ENCODE assay signal across 9 cellular contexts in the genomic region with DNA sequence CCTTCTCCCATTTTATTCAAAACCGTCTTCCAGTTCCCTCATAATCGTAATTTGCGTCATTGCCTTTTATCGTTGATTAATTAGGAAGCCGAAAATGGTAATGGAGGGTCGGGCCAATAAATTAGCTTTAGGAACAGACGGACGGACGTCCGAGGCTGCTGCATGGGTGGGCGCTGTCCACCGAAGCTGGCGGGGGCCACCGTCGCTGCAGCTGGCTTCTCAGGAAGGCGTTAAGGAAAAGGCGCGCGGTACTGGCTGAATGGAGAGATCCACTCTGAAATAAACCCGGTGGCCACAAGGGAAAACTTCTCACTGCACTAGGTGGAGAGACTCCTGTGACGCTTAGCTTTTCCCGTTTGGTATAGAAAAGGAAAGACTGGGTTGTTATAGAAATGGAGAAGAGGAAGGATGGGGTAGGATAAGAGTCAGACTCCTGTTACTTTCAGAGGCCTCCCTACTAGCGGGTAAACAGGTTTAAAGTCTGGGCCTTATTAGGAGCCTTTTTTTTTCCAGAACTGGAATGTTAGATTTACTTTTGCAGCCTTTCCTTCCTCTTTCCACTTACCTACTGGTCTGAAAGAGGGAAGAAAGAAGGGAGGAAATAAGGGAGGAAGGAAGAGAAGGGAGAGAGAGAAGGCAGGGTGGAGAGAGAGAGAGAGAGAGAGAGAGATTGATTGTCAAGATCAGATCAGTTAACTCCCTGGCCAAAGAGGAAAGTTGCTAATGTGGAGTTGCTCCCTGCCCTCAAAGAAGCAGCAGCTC. TPM values are rescaled to one million over a fixed set of nuclear protein-coding genes. Genes with fewer than 3 reads are reported as not detected.
DNase-seq lines count a peak whose midpoint lies in the region; ATAC-seq and TF ChIP-seq lines count a peak whose summit lies in the region.
"Had no signal": no experiment of that assay in that cellular context is flagged by ENCODE, and none has a peak within 500 bp of the region (broad histone marks: within the 10 kb centered on the region; RNA-seq: fewer than 3 reads in every experiment).

No MANE protein-coding gene starts in this region.

- BruUV-seq in MCF 10A (replicated peaks; lab: Mats Ljungman, UMichigan): no TSS peak

- H3K36me3 Mint-ChIP-seq in MCF 10A (ENCODE audit: insufficient read depth, unreplicated experiment) (no peaks in the 10 kb centered on the region), type B pancreatic cell (no peaks in the 10 kb centered on the region)

- ATAC-seq in heart right ventricle (no peak), HG03520 (IDR thresholded peaks at IDR 0.05; ENCODE audit: unreplicated experiment) (no peak)

- no peak overlapping the region for H3K27ac ChIP-seq in heart right ventricle
- H3K27ac ChIP-seq in right atrium auricular region: no peak overlapping the region
- no peak overlapping the region for H3K27ac ChIP-seq in muscle layer of colon (ENCODE audit: low read depth, low read length)

- H3K27me3 ChIP-seq in heart right ventricle (peaks cover 0 to 81% (median 62%) of the 10 kb centered on the region in 7 donors), right atrium auricular region (peaks cover 0 to 4% of the 10 kb centered on the region in 2 donors), muscle layer of colon (ENCODE audit: control insufficient read depth in 1 of 2, insufficient read depth in 2 of 2, low read length in 2 of 2) (no peaks in the 10 kb centered on the region)

- H3K36me3 ChIP-seq in heart right ventricle (no peaks in the 10 kb centered on the region), right atrium auricular region (no peaks in the 10 kb centered on the region), muscle layer of colon (ENCODE audit: insufficient read depth, low read length) (no peaks in the 10 kb centered on the region)

- no peak for DNase-seq in heart right ventricle
- no peak for DNase-seq in right atrium auricular region (ENCODE audit: low spot score)
- no peak for DNase-seq in MCF 10A (ENCODE audit: unreplicated experiment)
- no peak for DNase-seq in type B pancreatic cell (ENCODE audit: extremely low spot score, unreplicated experiment)
- no peak for DNase-seq in NCI-H82 (lab: John Stamatoyannopoulos, UW)
- no peak for DNase-seq in AG08396 (ENCODE audit: low spot score)
- DNase-seq: Caco-2 had no signal

- H3K27ac Mint-ChIP-seq in MCF 10A (ENCODE audit: low read depth, unreplicated experiment): no peak overlapping the region
- no peak overlapping the region for H3K27ac Mint-ChIP-seq in type B pancreatic cell

- POLR2A ChIA-PET in MCF 10A (lab: Yijun Ruan, JAX): interaction anchor here (0.7 to 1.8 kb wide), 3 partner anchors 27 to 1201 kb away, joined by 3 to 6 read pairs (median 4); a partner anchor contains a TSS

- CTCF ChIA-PET in MCF 10A (lab: Yijun Ruan, JAX): interaction anchor here (0.7 to 1.4 kb wide), 10 partner anchors 19 to 1234 kb away, joined by 3 to 7 read pairs (median 3); no protein-coding TSS in a partner anchor

- peak overlapping the region; percentile 92 for H3K4me3 Mint-ChIP-seq in MCF 10A (ENCODE audit: unreplicated experiment)
- peak overlapping the region; percentile 91 for H3K4me3 Mint-ChIP-seq in type B pancreatic cell

- intact Hi-C loops in heart right ventricle (cut with DNase I): loop anchor here in 3 of 10 donors (2.0 to 10.0 kb wide), 3 partner anchors 51 to 271 kb away; a partner anchor contains a TSS
- intact Hi-C loops in MCF 10A (cut with micrococcal nuclease): loop anchor here (10.0 kb wide), 1 partner anchor 1141 kb away; no protein-coding TSS in a partner anchor

- 24 to 28% methylated on average over 23 of the region's 23 CpGs for WGBS in heart right ventricle, 2 donors

- H3K9ac ChIP-seq in muscle layer of colon (ENCODE audit: low read length): no peak overlapping the region

- no peaks in the 10 kb centered on the region for H3K9me3 ChIP-seq in heart right ventricle
- no peaks in the 10 kb centered on the region for H3K9me3 ChIP-seq in right atrium auricular region
- H3K9me3 ChIP-seq in muscle layer of colon (ENCODE audit: low read length): no peaks in the 10 kb centered on the region
- H3K9me3 ChIP-seq: Caco-2 had no signal

- TF ChIP-seq CTCF in heart right ventricle (IDR thresholded peaks at IDR 0.05) (no peak), right atrium auricular region (IDR thresholded peaks at IDR 0.05) (no peak), MCF 10A (IDR thresholded peaks at IDR 0.05; ENCODE audit: unreplicated experiment) (no peak), type B pancreatic cell (conservative IDR thresholded peaks at IDR 0.05) (no peak)

- H3K4me1 Mint-ChIP-seq in MCF 10A (ENCODE audit: insufficient read depth, unreplicated experiment): peaks cover 18% of the 10 kb centered on the region
- peaks cover 31% of the 10 kb centered on the region for H3K4me1 Mint-ChIP-seq in type B pancreatic cell (ENCODE audit: unreplicated experiment)

- H3K4me3 ChIP-seq in heart right ventricle (peak overlapping the region in 8 of 10 donors; percentile 45 to 80 (median 64)), right atrium auricular region (peak overlapping the region in 1 of 2 donors; percentile 73), muscle layer of colon (ENCODE audit: low read depth in 1 of 2, low read length in 2 of 2) (peak overlapping the region; percentile 96 to 100)

- H3K4me1 ChIP-seq in heart right ventricle: peaks cover 3 to 39% (median 29%) of the 10 kb centered on the region in 9 donors
- peaks cover 0 to 36% of the 10 kb centered on the region in 2 donors for H3K4me1 ChIP-seq in right atrium auricular region
- H3K4me1 ChIP-seq in muscle layer of colon (ENCODE audit: insufficient read depth, low read length): peaks cover 27% of the 10 kb centered on the region
- H3K4me1 ChIP-seq: Caco-2 had no signal

- H3K27me3 Mint-ChIP-seq in MCF 10A (ENCODE audit: insufficient read depth, unreplicated experiment) (no peaks in the 10 kb centered on the region), type B pancreatic cell (peaks cover 94% of the 10 kb centered on the region)

- H3K9me3 Mint-ChIP-seq in MCF 10A (ENCODE audit: unreplicated experiment) (no peaks in the 10 kb centered on the region), type B pancreatic cell (no peaks in the 10 kb centered on the region)

RNA-seq across cellular contexts. Expression of a gene that starts 11.3 kb away (rescaled TPM):
- total RNA-seq in heart right ventricle (1 to 10 TPM in 3 of 10 donors, under 1 TPM in 7; 0.23 to 1.9 (median 0.67) TPM), right atrium auricular region (1 to 10 TPM; 1.4 to 2.2 TPM), MCF 10A (2022) (4.8 and 4.9 TPM in 2 replicates), type B pancreatic cell (ENCODE audit: low replicate concordance) (1.5 and 6.2 TPM in 2 replicates)
- polyA plus RNA-seq in heart right ventricle: under 1 TPM; 0.51 to 0.88 TPM
- total RNA-seq: Caco-2 had no signal
